ENCODE assay signal across 7 cellular contexts in genomic region chr19:47729799-47730520, GRCh38. TPM values are rescaled to one million over a fixed set of nuclear protein-coding genes. Genes with fewer than 3 reads are reported as not detected.
DNase-seq lines count a peak whose midpoint lies in the region; ATAC-seq and TF ChIP-seq lines count a peak whose summit lies in the region.

No MANE protein-coding gene starts in this region.

- no peaks in the 10 kb centered on the region for H3K9me3 Mint-ChIP-seq in chondrocyte (ENCODE audit: low read depth)
- no peaks in the 10 kb centered on the region for H3K9me3 Mint-ChIP-seq in stimulated activated effector memory CD8-positive, alpha-beta T cell treated with anti-CD3 and anti-CD28 coated beads, Interleukin-12 subunit alpha, Interleukin-12 subunit beta, amount 100 ng/mL, for 72 hours

- no peak for TF ChIP-seq POLR2A in lower leg skin (IDR thresholded peaks at IDR 0.05)

- 25 to 28% methylated on average over 28 to 30 of the region's 30 CpGs for WGBS in lower leg skin, 2 donors

- no peak overlapping the region for H3K4me3 ChIP-seq in lower leg skin (ENCODE audit: low read depth, poor library complexity, severe bottlenecking)

- ATAC-seq in T-helper 17 cell (peak; percentile 72), HG03108 (IDR thresholded peaks at IDR 0.05; ENCODE audit: unreplicated experiment) (no peak), HG03460 (IDR thresholded peaks at IDR 0.05; ENCODE audit: unreplicated experiment) (no peak)
- peak; percentile 80 for ATAC-seq in stimulated activated effector memory CD8-positive, alpha-beta T cell treated with anti-CD3 and anti-CD28 coated beads, Interleukin-12 subunit alpha, Interleukin-12 subunit beta, amount 100 ng/mL, for 72 hours

- H3K4me3 Mint-ChIP-seq in T-helper 17 cell (peak overlapping the region; percentile 77), chondrocyte (ENCODE audit: unreplicated experiment) (peak overlapping the region; percentile 76)
- H3K4me3 Mint-ChIP-seq in stimulated activated effector memory CD8-positive, alpha-beta T cell treated with anti-CD3 and anti-CD28 coated beads, Interleukin-12 subunit alpha, Interleukin-12 subunit beta, amount 100 ng/mL, for 72 hours = peak overlapping the region; percentile 63

- no peak overlapping the region for H3K27ac Mint-ChIP-seq in T-helper 17 cell
- H3K27ac Mint-ChIP-seq in chondrocyte (ENCODE audit: unreplicated experiment) = peak overlapping the region; percentile 95
- peak overlapping the region; percentile 81 for H3K27ac Mint-ChIP-seq in stimulated activated effector memory CD8-positive, alpha-beta T cell treated with anti-CD3 and anti-CD28 coated beads, Interleukin-12 subunit alpha, Interleukin-12 subunit beta, amount 100 ng/mL, for 72 hours

- intact Hi-C loops in lower leg skin (cut with DNase I; ENCODE audit: low total_unique reads) = no loop called here

- H3K4me1 Mint-ChIP-seq in T-helper 17 cell (peaks cover 19% of the 10 kb centered on the region), chondrocyte (ENCODE audit: low read depth) (peaks cover 74% of the 10 kb centered on the region)
- peaks cover 18% of the 10 kb centered on the region for H3K4me1 Mint-ChIP-seq in stimulated activated effector memory CD8-positive, alpha-beta T cell treated with anti-CD3 and anti-CD28 coated beads, Interleukin-12 subunit alpha, Interleukin-12 subunit beta, amount 100 ng/mL, for 72 hours

- DNase-seq in HuH-7 (ENCODE audit: low spot score) (peak; percentile 46), T-helper 17 cell (no peak), chondrocyte (ENCODE audit: low spot score) (no peak), lower leg skin (ENCODE audit: low spot score in 2 of 2) (peak; percentile 65 to 94)
- peak in 1 of 2 donors; percentile 66 for DNase-seq in stimulated activated effector memory CD8-positive, alpha-beta T cell treated with anti-CD3 and anti-CD28 coated beads, Interleukin-12 subunit alpha, Interleukin-12 subunit beta, amount 100 ng/mL, for 72 hours (ENCODE audit: low spot score in 2 of 2)

- no peaks in the 10 kb centered on the region for H3K9me3 ChIP-seq in T-helper 17 cell (ENCODE audit: control insufficient read depth, low read length, poor library complexity, severe bottlenecking)

- H3K36me3 Mint-ChIP-seq in T-helper 17 cell (ENCODE audit: low read depth) (peaks cover 4% of the 10 kb centered on the region), chondrocyte (ENCODE audit: low read depth) (peaks cover 40% of the 10 kb centered on the region)
- no peaks in the 10 kb centered on the region for H3K36me3 Mint-ChIP-seq in stimulated activated effector memory CD8-positive, alpha-beta T cell treated with anti-CD3 and anti-CD28 coated beads, Interleukin-12 subunit alpha, Interleukin-12 subunit beta, amount 100 ng/mL, for 72 hours

- H3K27me3 Mint-ChIP-seq in T-helper 17 cell (peaks cover 38% of the 10 kb centered on the region), chondrocyte (ENCODE audit: low read depth) (no peaks in the 10 kb centered on the region)

- TF ChIP-seq CTCF in chondrocyte (IDR thresholded peaks at IDR 0.05) (no peak), lower leg skin (IDR thresholded peaks at IDR 0.05) (no peak)

RNA-seq across cellular contexts. Expression of gene NOP53, which starts 15.4 kb away (rescaled TPM):
- 100 to 1,000 TPM; 742 to 873 TPM for total RNA-seq in T-helper 17 cell
- total RNA-seq in chondrocyte = 91.7 to 122 TPM (median 108 TPM) in 3 replicates
- 100 to 1,000 TPM; 537 to 842 (median 746) TPM for total RNA-seq in lower leg skin

RNA-seq across cellular contexts. Expression of gene EHD2, which starts 16.7 kb away (rescaled TPM):
- total RNA-seq in T-helper 17 cell (under 1 TPM in 1 of 2 donors, not detected in 1; 0.70 TPM), chondrocyte (304 to 497 TPM (median 493 TPM) in 3 replicates), lower leg skin (10 to 100 TPM; 49.4 to 89.4 (median 66.0) TPM)

RNA-seq across cellular contexts. Expression of gene SELENOW, which starts 48.5 kb away (rescaled TPM):
- total RNA-seq in T-helper 17 cell (100 to 1,000 TPM in 1 of 2 donors, 10 to 100 TPM in 1; 89.5 to 101 TPM), chondrocyte (285 to 351 TPM (median 337 TPM) in 3 replicates), lower leg skin (100 to 1,000 TPM; 487 to 722 (median 609) TPM)

Comparison
In these comparisons a context has a peak if more than half of its experiments do, and no peak if none do; other contexts are left out.
1. DNase-seq: peak in HuH-7 (single experiment) and lower leg skin (2 of 2); none in T-helper 17 cell (0 of 3) and chondrocyte (single experiment).
2. ATAC-seq: peak in T-helper 17 cell (single experiment) and stimulated activated effector memory CD8-positive, alpha-beta T cell treated with anti-CD3 and anti-CD28 coated beads, Interleukin-12 subunit alpha, Interleukin-12 subunit beta, amount 100 ng/mL, for 72 hours (single experiment); none in HG03108 (single experiment) and HG03460 (single experiment).
3. RNA of gene EHD2, which starts 16.7 kb away (total RNA-seq): 304 to 497 TPM in chondrocyte and 49.4 to 89.4 TPM in lower leg skin; 0.70 TPM in T-helper 17 cell; every median in the first group is over 10 times any median in the second.
4. Peak in every context shown above with its lines, with median percentiles within 50 percentile points of each other: H3K4me3 Mint-ChIP-seq.